15 cellular contexts compared by ENCODE assay signal in genomic region chr11:70200212-70200844, GRCh38. TPM values are rescaled to one million over a fixed set of nuclear protein-coding genes. Genes with fewer than 3 reads are reported as not detected.
DNase-seq lines count a peak whose midpoint lies in the region; ATAC-seq, FAIRE-seq and TF ChIP-seq lines count a peak whose summit lies in the region.
"Had no signal": no experiment of that assay in that cellular context is flagged by ENCODE, and none has a peak within 500 bp of the region (broad histone marks: within the 10 kb centered on the region; RNA-seq: fewer than 3 reads in every experiment).

No MANE protein-coding gene starts in this region.

- RAD21 ChIA-PET in HCT116 (lab: Charles Lee; ENCODE audit: low non-redundant PET in 1 of 2, low total read pairs in 2 of 2, uncharacterized antibody in 2 of 2, unreplicated experiment in 2 of 2), result no interaction called here

- H3K27me3 ChIP-seq in HCT116 (ENCODE audit: insufficient read depth, low read length), result no peaks in the 10 kb centered on the region
- H3K27me3 ChIP-seq in MG63, result no peaks in the 10 kb centered on the region
- H3K27me3 ChIP-seq in small intestine (ENCODE audit: control insufficient read depth in 2 of 2, insufficient read depth in 2 of 2, low read length in 2 of 2), result no peaks in the 10 kb centered on the region

- peaks cover 23% of the 10 kb centered on the region for H3K79me2 ChIP-seq in HCT116 (ENCODE audit: insufficient read depth, low read length)

- BruUV-seq in HCT116 (replicated peaks; lab: Mats Ljungman, UMichigan), result no TSS peak

- H3K27ac ChIP-seq in HCT116 (ENCODE audit: low read depth, low read length), result no peak overlapping the region
- peak overlapping the region in 1 of 2 donors; percentile 46 for H3K27ac ChIP-seq in small intestine (ENCODE audit: low read depth in 1 of 2, low read length in 1 of 2)

- H3K9me3 ChIP-seq in HCT116 (ENCODE audit: control insufficient read depth in 1 of 2, insufficient read depth in 1 of 2, low read depth in 1 of 2, low read length in 2 of 2) (no peaks in the 10 kb centered on the region), MG63 (no peaks in the 10 kb centered on the region), small intestine (ENCODE audit: control insufficient read depth, low read depth) (no peaks in the 10 kb centered on the region), mucosa of descending colon (peaks cover 2% of the 10 kb centered on the region)

- TF ChIP-seq CTCF in HCT116 (IDR thresholded peaks at IDR 0.05 in 2 of 3, conservative IDR thresholded peaks at IDR 0.05 in 1 of 3; ENCODE audit: borderline replicate concordance in 1 of 3, insufficient read depth in 1 of 3, low read depth in 2 of 3, low read length in 2 of 3) (no peak), fibroblast of the aortic adventitia (IDR thresholded peaks at IDR 0.05; ENCODE audit: insufficient read depth, low read length) (no peak), mucosa of descending colon (IDR thresholded peaks at IDR 0.05) (no peak)

- FAIRE-seq in small intestine (lab: Jason Lieb, UNC), result no peak
- FAIRE-seq: H54 had no signal

- peaks cover 7 to 31% of the 10 kb centered on the region in 2 experiments; a peak in 3 of 4 replicates for H3K4me1 ChIP-seq in HCT116 (ENCODE audit: control insufficient read depth in 1 of 2, insufficient read depth in 2 of 2, low read length in 2 of 2)
- H3K4me1 ChIP-seq in small intestine (ENCODE audit: control insufficient read depth in 2 of 2, insufficient read depth in 1 of 2, low read depth in 1 of 2, low read length in 1 of 2), result peaks cover 2 to 3% of the 10 kb centered on the region in 2 donors
- H3K4me1 ChIP-seq in mucosa of descending colon (ENCODE audit: low read depth), result peaks cover 13% of the 10 kb centered on the region

- no peak overlapping the region for H3K4me3 ChIP-seq in HCT116 (replicated peaks in 1 of 2; ENCODE audit: low read depth in 1 of 2, low read length in 2 of 2)
- no peak overlapping the region for H3K4me3 ChIP-seq in MG63
- H3K4me3 ChIP-seq in fibroblast of the aortic adventitia (ENCODE audit: low read depth, low read length), result no peak overlapping the region
- no peak overlapping the region for H3K4me3 ChIP-seq in small intestine (ENCODE audit: low read depth in 1 of 2, low read length in 2 of 2)
- no peak overlapping the region for H3K4me3 ChIP-seq in mucosa of descending colon

- intact Hi-C loops in HCT116 (cut with micrococcal nuclease) (loop anchor here (5.0 kb wide), 1 partner anchor 72 kb away; the partner anchor contains the start of gene PPFIA1), mucosa of descending colon (cut with DNase I, micrococcal nuclease) (loop anchor here in 1 of 2 donors (10.0 kb wide), 1 partner anchor 64 kb away; no protein-coding TSS in a partner anchor)

- no peak for TF ChIP-seq POLR2A in HCT116 (IDR thresholded peaks at IDR 0.05; ENCODE audit: borderline replicate concordance, extremely low read depth, insufficient read depth, insufficient read length)

- POLR2A ChIA-PET in HCT116 (lab: Charles Lee), result no interaction called here

- CTCF ChIA-PET in HCT116 (lab: Charles Lee), result interaction anchor here (1.0 to 1.3 kb wide), 3 partner anchors 23 to 496 kb away, joined by 3 to 4 read pairs (median 3); no protein-coding TSS in a partner anchor

- no peak for DNase-seq in HCT116 (ENCODE audit: low read depth, low spot score)
- peak; percentile 66 for DNase-seq in MG63
- peak; percentile 67 for DNase-seq in fibroblast of the aortic adventitia (ENCODE audit: low read depth)
- DNase-seq in small intestine, result peak; percentile 44
- no peak for DNase-seq in iPS-NIHi11 (ENCODE audit: low spot score)
- DNase-seq in activated CD4-positive, alpha-beta T cell treated with anti-CD3 and anti-CD28 coated beads, Interleukin-2, amount 50 U/mL, for 1 hour, result no peak
- DNase-seq in mucosa of descending colon, result no peak
- DNase-seq: ACHN, AML-193, NCI-H187, NCI-H345, NCI-H69, RPMI8226, SIG-M5 had no signal

- WGBS in small intestine, 3 donors, result 58 to 68% (median 67%) methylated on average over 10 of the region's 10 CpGs

- ATAC-seq in HCT116 (no peak), mucosa of descending colon (no peak)

- peak overlapping the region; percentile 14 for H2AFZ ChIP-seq in HCT116 (ENCODE audit: low read depth, low read length, poor library complexity, severe bottlenecking)

- no peaks in the 10 kb centered on the region; the same call in 1 of the 2 replicates for H4K20me1 ChIP-seq in HCT116 (ENCODE audit: insufficient read depth)

- H3K9me2 ChIP-seq in HCT116 (ENCODE audit: insufficient read depth), result no peaks in the 10 kb centered on the region

- H3K36me3 ChIP-seq in HCT116 (ENCODE audit: control insufficient read depth in 1 of 2, insufficient read depth in 2 of 2, low read length in 2 of 2) (peaks cover 0 to 7% of the 10 kb centered on the region in 2 experiments; a peak in 2 of 4 replicates), MG63 (peaks cover 16% of the 10 kb centered on the region), small intestine (ENCODE audit: control insufficient read depth in 2 of 2, insufficient read depth in 2 of 2, low read length in 2 of 2) (no peaks in the 10 kb centered on the region), mucosa of descending colon (ENCODE audit: low read depth) (no peaks in the 10 kb centered on the region)

- H3K9ac ChIP-seq in HCT116 (ENCODE audit: low read length), result no peak overlapping the region

- H3K4me2 ChIP-seq in HCT116 (ENCODE audit: low read length), result no peak overlapping the region

- no peak for TF ChIP-seq RAD21 in HCT116 (IDR thresholded peaks at IDR 0.05; ENCODE audit: low read depth)

TF ChIP-seq in HCT116, 20 proteins besides CTCF, POLR2A, EP300 and RAD21:
- TF ChIP-seq ATF3 (IDR thresholded peaks at IDR 0.05) (no peak), POLR2AphosphoS5 (IDR thresholded peaks at IDR 0.05; ENCODE audit: low read depth, low read length) (no peak), YY1 (IDR thresholded peaks at IDR 0.05; ENCODE audit: extremely low read depth, insufficient replicate concordance, low read depth, low read length) (no peak)

RNA-seq across cellular contexts. Expression of gene FADD, which starts 2.8 kb away (rescaled TPM):
- total RNA-seq in HCT116 (2021; ENCODE audit: unreplicated experiment) (26.7 TPM), fibroblast of the aortic adventitia (ENCODE audit: low replicate concordance) (21.8 and 30.8 TPM in 2 replicates), mucosa of descending colon (10 to 100 TPM; 26.3 to 31.0 (median 26.9) TPM)
- polyA plus RNA-seq in HCT116 (2012), result 21.2 and 26.4 TPM in 2 replicates
- total RNA-seq in MG63 (2014; rRNA removed; shearing (Covaris generic); ENCODE audit: low replicate concordance), result 37.8 and 91.0 TPM in 2 replicates
- polyA plus RNA-seq in small intestine, result 10 to 100 TPM; 29.5 to 32.7 (median 30.6) TPM

Comparison
In these comparisons a context has a peak if more than half of its experiments do, and no peak if none do; other contexts are left out.
1. DNase-seq: peak in MG63 (single experiment), fibroblast of the aortic adventitia (single experiment) and small intestine (single experiment); none in HCT116 (single experiment), iPS-NIHi11 (single experiment), activated CD4-positive, alpha-beta T cell treated with anti-CD3 and anti-CD28 coated beads, Interleukin-2, amount 50 U/mL, for 1 hour (single experiment) and mucosa of descending colon (0 of 3).